ENCODE assay signal across 2 cellular contexts in the genomic region with DNA sequence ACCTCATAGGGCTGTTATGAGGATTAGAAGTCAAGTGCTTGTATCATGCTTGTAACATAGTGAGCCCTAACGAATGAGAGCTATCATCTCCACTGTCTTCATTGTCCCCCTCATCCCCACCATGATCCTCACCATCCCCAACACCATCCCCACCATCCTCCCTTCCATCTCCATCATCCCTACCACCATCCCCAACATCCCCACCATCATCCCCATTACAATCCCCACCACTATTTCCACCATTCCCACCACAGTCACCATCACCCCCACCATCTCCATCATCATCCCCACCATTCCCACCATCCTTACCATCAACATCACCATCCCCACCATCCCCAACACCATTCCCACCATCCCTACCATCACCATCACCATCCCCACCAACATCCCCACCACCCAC.
TF ChIP-seq lines count a peak whose summit lies in the region.

No MANE protein-coding gene starts in this region.

TF ChIP-seq in GM12891, 5 proteins besides CTCF, POLR2A, EP300 and RAD21:
- no peak for TF ChIP-seq POU2F2 (IDR thresholded peaks at IDR 0.05; ENCODE audit: low read depth, low read length)
- no peak for TF ChIP-seq TAF1 (IDR thresholded peaks at IDR 0.05; ENCODE audit: low read depth, low read length)
- TF ChIP-seq SPI1 (IDR thresholded peaks at IDR 0.05; ENCODE audit: low read depth, low read length) = no peak
- no peak for TF ChIP-seq PAX5 (IDR thresholded peaks at IDR 0.05; ENCODE audit: insufficient read depth, low read length, severe bottlenecking)
- no peak for TF ChIP-seq POLR2AphosphoS5 (IDR thresholded peaks at IDR 0.05; ENCODE audit: low read depth, low read length)

TF ChIP-seq in IMR-90, 13 proteins besides CTCF, POLR2A, EP300 and RAD21:
- no peak for TF ChIP-seq BHLHE40 (IDR thresholded peaks at IDR 0.05; ENCODE audit: low read depth, low read length)
- no peak for TF ChIP-seq MAZ (IDR thresholded peaks at IDR 0.05; ENCODE audit: borderline replicate concordance, low read depth, low read length)
- TF ChIP-seq SMC3 (IDR thresholded peaks at IDR 0.05; ENCODE audit: low read depth, low read length) = no peak
